In the genomic region with DNA sequence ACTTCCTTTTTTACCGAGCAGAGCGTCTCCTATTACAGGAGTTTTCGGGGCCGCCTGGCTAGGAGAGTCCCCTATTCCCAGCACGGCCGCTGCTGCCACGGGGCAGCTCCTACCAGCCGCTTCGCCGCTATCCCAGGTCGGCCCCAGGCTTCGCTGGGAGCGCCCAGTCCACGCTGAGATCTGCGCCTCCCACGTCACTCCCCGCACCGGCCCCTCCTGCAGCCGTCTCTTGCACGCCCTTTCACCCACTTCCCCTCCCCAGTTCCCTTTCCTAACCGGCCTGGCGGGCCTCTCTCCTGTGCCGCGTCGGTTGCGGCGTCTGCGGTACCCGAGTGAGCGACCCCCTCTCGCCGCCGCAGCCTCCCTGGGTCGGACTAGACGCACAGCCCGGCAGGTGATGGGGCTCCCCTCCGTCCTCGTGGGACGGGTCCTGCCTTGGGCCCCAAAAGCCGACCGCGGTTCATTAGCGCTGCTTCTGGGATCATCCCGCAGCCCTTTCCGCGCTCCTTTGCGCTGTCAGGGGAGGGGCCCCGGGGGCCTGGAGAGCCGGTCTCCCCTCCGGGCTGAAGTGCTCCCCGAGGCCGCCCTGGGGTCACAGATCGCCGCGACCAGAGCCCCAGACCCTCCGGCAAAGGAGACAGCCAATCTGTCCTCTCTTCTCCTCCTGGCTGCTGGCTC, we compare ENCODE assay signal across 1 cellular context.
TF ChIP-seq lines count a peak whose summit lies in the region.

No MANE protein-coding gene starts in this region.

TF ChIP-seq in HepG2, 621 proteins besides CTCF, POLR2A, EP300 and RAD21 (continued from another document and continues in another):
- TF ChIP-seq HDAC2 (CRISPR knock-in tag; IDR thresholded peaks at IDR 0.05) (peak; percentile 20; the same call in 1 of the 2 replicates), ZNF432 (CRISPR knock-in tag; IDR thresholded peaks at IDR 0.05; ENCODE audit: borderline replicate concordance) (no peak), HMG20B (CRISPR knock-in tag; conservative IDR thresholded peaks at IDR 0.05) (no peak), KDM1A (CRISPR knock-in tag; IDR thresholded peaks at IDR 0.05) (no peak), NPAS2 (CRISPR knock-in tag; IDR thresholded peaks at IDR 0.05; ENCODE audit: borderline replicate concordance) (no peak), POGZ (CRISPR knock-in tag; IDR thresholded peaks at IDR 0.05) (0 out of 2 replicates have a peak, but pooled peaks have one; percentile 13), ZNF713 (CRISPR knock-in tag; IDR thresholded peaks at IDR 0.05) (no peak), ZNF501 (CRISPR knock-in tag; IDR thresholded peaks at IDR 0.05) (peak; percentile 68; the same call in 1 of the 2 replicates), MAFF (IDR thresholded peaks at IDR 0.05; ENCODE audit: low read depth, low read length) (no peak), NR2F6 (IDR thresholded peaks at IDR 0.05) (no peak), NR2F6 (CRISPR knock-in tag; IDR thresholded peaks at IDR 0.05) (no peak), SATB2 (CRISPR knock-in tag; IDR thresholded peaks at IDR 0.05) (no peak), HOXA3 (CRISPR knock-in tag; IDR thresholded peaks at IDR 0.05) (0 out of 2 replicates have a peak, but pooled peaks have one; percentile 32), ZFP41 (CRISPR knock-in tag; IDR thresholded peaks at IDR 0.05; ENCODE audit: borderline replicate concordance) (no peak), ZNF431 (CRISPR knock-in tag; IDR thresholded peaks at IDR 0.05; ENCODE audit: borderline replicate concordance, low read depth) (no peak), RCOR2 (CRISPR knock-in tag; IDR thresholded peaks at IDR 0.05) (no peak), ZNF674 (CRISPR knock-in tag; IDR thresholded peaks at IDR 0.05; ENCODE audit: low read depth) (no peak), PAF1 (CRISPR knock-in tag; IDR thresholded peaks at IDR 0.05) (no peak), ZNF224 (CRISPR knock-in tag; IDR thresholded peaks at IDR 0.05) (0 out of 2 replicates have a peak, but pooled peaks have one; percentile 18), KMT2A (CRISPR knock-in tag; IDR thresholded peaks at IDR 0.05) (peak; percentile 43; the same call in 1 of the 2 replicates), JARID2 (CRISPR knock-in tag; IDR thresholded peaks at IDR 0.05; ENCODE audit: insufficient replicate concordance) (no peak), U2AF2 (IDR thresholded peaks at IDR 0.05; ENCODE audit: low read depth, low read length) (no peak), ZNF546 (CRISPR knock-in tag; conservative IDR thresholded peaks at IDR 0.05) (no peak), ZNF441 (CRISPR knock-in tag; IDR thresholded peaks at IDR 0.05; ENCODE audit: borderline replicate concordance) (0 out of 2 replicates have a peak, but pooled peaks have one; percentile 31), ZNF34 (CRISPR knock-in tag; IDR thresholded peaks at IDR 0.05; ENCODE audit: borderline replicate concordance) (no peak), SKI (IDR thresholded peaks at IDR 0.05; ENCODE audit: partially characterized antibody) (peak; percentile 30), SP140L (CRISPR knock-in tag; IDR thresholded peaks at IDR 0.05; ENCODE audit: borderline replicate concordance) (no peak), XBP1 (CRISPR knock-in tag; IDR thresholded peaks at IDR 0.05) (0 out of 2 replicates have a peak, but pooled peaks have one; percentile 14), ARNT2 (CRISPR knock-in tag; IDR thresholded peaks at IDR 0.05; ENCODE audit: low read depth) (0 out of 2 replicates have a peak, but pooled peaks have one; percentile 47), MYNN (CRISPR knock-in tag; IDR thresholded peaks at IDR 0.05; ENCODE audit: low read depth) (no peak), KDM3A (CRISPR knock-in tag; IDR thresholded peaks at IDR 0.05; ENCODE audit: low read depth) (no peak), ZNF652 (CRISPR knock-in tag; IDR thresholded peaks at IDR 0.05; ENCODE audit: borderline replicate concordance, low read depth) (no peak), ZSCAN9 (CRISPR knock-in tag; IDR thresholded peaks at IDR 0.05; ENCODE audit: borderline replicate concordance) (no peak)
- TF ChIP-seq, protein P1, sequence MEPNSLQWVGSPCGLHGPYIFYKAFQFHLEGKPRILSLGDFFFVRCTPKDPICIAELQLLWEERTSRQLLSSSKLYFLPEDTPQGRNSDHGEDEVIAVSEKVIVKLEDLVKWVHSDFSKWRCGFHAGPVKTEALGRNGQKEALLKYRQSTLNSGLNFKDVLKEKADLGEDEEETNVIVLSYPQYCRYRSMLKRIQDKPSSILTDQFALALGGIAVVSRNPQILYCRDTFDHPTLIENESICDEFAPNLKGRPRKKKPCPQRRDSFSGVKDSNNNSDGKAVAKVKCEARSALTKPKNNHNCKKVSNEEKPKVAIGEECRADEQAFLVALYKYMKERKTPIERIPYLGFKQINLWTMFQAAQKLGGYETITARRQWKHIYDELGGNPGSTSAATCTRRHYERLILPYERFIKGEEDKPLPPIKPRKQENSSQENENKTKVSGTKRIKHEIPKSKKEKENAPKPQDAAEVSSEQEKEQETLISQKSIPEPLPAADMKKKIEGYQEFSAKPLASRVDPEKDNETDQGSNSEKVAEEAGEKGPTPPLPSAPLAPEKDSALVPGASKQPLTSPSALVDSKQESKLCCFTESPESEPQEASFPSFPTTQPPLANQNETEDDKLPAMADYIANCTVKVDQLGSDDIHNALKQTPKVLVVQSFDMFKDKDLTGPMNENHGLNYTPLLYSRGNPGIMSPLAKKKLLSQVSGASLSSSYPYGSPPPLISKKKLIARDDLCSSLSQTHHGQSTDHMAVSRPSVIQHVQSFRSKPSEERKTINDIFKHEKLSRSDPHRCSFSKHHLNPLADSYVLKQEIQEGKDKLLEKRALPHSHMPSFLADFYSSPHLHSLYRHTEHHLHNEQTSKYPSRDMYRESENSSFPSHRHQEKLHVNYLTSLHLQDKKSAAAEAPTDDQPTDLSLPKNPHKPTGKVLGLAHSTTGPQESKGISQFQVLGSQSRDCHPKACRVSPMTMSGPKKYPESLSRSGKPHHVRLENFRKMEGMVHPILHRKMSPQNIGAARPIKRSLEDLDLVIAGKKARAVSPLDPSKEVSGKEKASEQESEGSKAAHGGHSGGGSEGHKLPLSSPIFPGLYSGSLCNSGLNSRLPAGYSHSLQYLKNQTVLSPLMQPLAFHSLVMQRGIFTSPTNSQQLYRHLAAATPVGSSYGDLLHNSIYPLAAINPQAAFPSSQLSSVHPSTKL (CRISPR knock-in tag; IDR thresholded peaks at IDR 0.05) = peak; percentile 30; the same call in 1 of the 2 replicates
- TF ChIP-seq, protein P2, sequence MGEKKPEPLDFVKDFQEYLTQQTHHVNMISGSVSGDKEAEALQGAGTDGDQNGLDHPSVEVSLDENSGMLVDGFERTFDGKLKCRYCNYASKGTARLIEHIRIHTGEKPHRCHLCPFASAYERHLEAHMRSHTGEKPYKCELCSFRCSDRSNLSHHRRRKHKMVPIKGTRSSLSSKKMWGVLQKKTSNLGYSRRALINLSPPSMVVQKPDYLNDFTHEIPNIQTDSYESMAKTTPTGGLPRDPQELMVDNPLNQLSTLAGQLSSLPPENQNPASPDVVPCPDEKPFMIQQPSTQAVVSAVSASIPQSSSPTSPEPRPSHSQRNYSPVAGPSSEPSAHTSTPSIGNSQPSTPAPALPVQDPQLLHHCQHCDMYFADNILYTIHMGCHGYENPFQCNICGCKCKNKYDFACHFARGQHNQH (CRISPR knock-in tag; IDR thresholded peaks at IDR 0.05) = no peak
- TF ChIP-seq, protein P3, sequence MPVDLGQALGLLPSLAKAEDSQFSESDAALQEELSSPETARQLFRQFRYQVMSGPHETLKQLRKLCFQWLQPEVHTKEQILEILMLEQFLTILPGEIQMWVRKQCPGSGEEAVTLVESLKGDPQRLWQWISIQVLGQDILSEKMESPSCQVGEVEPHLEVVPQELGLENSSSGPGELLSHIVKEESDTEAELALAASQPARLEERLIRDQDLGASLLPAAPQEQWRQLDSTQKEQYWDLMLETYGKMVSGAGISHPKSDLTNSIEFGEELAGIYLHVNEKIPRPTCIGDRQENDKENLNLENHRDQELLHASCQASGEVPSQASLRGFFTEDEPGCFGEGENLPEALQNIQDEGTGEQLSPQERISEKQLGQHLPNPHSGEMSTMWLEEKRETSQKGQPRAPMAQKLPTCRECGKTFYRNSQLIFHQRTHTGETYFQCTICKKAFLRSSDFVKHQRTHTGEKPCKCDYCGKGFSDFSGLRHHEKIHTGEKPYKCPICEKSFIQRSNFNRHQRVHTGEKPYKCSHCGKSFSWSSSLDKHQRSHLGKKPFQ (CRISPR knock-in tag; IDR thresholded peaks at IDR 0.05; ENCODE audit: insufficient replicate concordance) = no peak
- TF ChIP-seq, protein P4, sequence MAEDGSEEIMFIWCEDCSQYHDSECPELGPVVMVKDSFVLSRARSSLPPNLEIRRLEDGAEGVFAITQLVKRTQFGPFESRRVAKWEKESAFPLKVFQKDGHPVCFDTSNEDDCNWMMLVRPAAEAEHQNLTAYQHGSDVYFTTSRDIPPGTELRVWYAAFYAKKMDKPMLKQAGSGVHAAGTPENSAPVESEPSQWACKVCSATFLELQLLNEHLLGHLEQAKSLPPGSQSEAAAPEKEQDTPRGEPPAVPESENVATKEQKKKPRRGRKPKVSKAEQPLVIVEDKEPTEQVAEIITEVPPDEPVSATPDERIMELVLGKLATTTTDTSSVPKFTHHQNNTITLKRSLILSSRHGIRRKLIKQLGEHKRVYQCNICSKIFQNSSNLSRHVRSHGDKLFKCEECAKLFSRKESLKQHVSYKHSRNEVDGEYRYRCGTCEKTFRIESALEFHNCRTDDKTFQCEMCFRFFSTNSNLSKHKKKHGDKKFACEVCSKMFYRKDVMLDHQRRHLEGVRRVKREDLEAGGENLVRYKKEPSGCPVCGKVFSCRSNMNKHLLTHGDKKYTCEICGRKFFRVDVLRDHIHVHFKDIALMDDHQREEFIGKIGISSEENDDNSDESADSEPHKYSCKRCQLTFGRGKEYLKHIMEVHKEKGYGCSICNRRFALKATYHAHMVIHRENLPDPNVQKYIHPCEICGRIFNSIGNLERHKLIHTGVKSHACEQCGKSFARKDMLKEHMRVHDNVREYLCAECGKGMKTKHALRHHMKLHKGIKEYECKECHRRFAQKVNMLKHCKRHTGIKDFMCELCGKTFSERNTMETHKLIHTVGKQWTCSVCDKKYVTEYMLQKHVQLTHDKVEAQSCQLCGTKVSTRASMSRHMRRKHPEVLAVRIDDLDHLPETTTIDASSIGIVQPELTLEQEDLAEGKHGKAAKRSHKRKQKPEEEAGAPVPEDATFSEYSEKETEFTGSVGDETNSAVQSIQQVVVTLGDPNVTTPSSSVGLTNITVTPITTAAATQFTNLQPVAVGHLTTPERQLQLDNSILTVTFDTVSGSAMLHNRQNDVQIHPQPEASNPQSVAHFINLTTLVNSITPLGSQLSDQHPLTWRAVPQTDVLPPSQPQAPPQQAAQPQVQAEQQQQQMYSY (CRISPR knock-in tag; IDR thresholded peaks at IDR 0.05) = no peak; the same call in 1 of the 2 replicates
- TF ChIP-seq, protein P5, sequence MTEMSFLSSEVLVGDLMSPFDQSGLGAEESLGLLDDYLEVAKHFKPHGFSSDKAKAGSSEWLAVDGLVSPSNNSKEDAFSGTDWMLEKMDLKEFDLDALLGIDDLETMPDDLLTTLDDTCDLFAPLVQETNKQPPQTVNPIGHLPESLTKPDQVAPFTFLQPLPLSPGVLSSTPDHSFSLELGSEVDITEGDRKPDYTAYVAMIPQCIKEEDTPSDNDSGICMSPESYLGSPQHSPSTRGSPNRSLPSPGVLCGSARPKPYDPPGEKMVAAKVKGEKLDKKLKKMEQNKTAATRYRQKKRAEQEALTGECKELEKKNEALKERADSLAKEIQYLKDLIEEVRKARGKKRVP (CRISPR knock-in tag; IDR thresholded peaks at IDR 0.05) = peak in 1 of 2 experiments; percentile 40; a peak in 1 of 4 replicates
- TF ChIP-seq, protein P6, sequence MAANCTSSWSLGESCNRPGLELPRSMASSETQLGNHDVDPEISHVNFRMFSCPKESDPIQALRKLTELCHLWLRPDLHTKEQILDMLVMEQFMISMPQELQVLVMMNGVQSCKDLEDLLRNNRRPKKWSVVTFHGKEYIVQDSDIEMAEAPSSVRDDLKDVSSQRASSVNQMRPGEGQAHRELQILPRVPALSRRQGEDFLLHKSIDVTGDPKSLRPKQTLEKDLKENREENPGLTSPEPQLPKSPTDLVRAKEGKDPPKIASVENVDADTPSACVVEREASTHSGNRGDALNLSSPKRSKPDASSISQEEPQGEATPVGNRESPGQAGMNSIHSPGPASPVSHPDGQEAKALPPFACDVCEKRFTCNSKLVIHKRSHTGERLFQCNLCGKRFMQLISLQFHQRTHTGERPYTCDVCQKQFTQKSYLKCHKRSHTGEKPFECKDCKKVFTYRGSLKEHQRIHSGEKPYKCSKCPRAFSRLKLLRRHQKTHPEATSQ (CRISPR knock-in tag; IDR thresholded peaks at IDR 0.05; ENCODE audit: borderline replicate concordance) = no peak
- TF ChIP-seq, protein P7, sequence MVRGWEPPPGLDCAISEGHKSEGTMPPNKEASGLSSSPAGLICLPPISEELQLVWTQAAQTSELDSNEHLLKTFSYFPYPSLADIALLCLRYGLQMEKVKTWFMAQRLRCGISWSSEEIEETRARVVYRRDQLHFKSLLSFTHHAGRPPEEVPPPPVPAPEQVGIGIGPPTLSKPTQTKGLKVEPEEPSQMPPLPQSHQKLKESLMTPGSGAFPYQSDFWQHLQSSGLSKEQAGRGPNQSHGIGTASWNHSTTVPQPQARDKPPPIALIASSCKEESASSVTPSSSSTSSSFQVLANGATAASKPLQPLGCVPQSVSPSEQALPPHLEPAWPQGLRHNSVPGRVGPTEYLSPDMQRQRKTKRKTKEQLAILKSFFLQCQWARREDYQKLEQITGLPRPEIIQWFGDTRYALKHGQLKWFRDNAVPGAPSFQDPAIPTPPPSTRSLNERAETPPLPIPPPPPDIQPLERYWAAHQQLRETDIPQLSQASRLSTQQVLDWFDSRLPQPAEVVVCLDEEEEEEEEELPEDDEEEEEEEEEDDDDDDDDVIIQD (CRISPR knock-in tag; IDR thresholded peaks at IDR 0.05; ENCODE audit: low read depth) = no peak
- TF ChIP-seq, protein P8, sequence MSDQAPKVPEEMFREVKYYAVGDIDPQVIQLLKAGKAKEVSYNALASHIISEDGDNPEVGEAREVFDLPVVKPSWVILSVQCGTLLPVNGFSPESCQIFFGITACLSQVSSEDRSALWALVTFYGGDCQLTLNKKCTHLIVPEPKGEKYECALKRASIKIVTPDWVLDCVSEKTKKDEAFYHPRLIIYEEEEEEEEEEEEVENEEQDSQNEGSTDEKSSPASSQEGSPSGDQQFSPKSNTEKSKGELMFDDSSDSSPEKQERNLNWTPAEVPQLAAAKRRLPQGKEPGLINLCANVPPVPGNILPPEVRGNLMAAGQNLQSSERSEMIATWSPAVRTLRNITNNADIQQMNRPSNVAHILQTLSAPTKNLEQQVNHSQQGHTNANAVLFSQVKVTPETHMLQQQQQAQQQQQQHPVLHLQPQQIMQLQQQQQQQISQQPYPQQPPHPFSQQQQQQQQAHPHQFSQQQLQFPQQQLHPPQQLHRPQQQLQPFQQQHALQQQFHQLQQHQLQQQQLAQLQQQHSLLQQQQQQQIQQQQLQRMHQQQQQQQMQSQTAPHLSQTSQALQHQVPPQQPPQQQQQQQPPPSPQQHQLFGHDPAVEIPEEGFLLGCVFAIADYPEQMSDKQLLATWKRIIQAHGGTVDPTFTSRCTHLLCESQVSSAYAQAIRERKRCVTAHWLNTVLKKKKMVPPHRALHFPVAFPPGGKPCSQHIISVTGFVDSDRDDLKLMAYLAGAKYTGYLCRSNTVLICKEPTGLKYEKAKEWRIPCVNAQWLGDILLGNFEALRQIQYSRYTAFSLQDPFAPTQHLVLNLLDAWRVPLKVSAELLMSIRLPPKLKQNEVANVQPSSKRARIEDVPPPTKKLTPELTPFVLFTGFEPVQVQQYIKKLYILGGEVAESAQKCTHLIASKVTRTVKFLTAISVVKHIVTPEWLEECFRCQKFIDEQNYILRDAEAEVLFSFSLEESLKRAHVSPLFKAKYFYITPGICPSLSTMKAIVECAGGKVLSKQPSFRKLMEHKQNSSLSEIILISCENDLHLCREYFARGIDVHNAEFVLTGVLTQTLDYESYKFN (CRISPR knock-in tag; conservative IDR thresholded peaks at IDR 0.05) = no peak; the same call in 1 of the 2 replicates
